28 cellular contexts compared by ENCODE assay signal in the genomic region with DNA sequence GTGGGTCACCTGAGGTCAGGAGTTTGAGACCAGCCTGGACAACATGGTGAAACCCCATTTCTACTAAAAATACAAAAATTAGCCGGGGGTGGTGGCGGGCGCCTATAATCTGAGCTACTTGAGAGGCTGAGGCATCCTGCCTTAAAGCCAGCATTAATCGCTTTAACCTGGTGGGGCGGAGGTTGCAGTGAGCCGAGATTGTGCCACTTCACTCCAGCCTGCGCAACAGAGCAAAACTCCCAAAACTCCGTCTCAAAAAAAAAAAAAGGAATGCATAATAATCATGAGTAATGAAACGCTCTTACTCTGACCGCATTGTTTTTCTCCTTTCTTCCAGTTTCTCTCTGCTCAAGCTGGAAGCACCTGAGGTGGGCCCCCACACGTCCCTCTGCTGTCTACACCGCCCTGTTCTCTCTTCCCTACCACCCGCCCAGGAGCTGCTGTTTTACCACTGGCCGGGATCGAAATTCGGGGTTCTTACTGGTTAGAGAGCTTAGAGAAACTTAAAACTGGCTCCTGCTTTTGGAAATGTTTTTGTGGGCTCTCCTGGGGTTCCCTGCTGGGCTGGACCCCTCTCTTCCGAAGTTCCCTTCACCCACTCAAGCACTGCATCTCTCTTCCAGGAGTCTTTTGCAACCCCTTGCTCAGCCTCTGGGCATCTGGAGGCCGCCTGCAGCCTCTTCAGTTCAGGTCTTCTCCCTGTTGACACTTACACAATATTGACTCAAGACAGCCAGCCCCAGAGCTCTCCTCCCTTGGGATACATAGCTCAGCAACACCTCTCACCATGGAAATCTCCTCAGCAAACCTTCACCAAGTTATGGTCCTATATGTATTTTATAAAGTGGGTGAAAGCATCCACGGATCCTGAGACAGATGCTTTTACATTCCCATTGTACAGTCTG.
"Had no signal": no experiment of that assay in that cellular context is flagged by ENCODE, and none has a peak within 500 bp of the region (broad histone marks: within the 10 kb centered on the region; RNA-seq: fewer than 3 reads in every experiment).

No MANE protein-coding gene starts in this region.

- H3K4me1 ChIP-seq: ascending aorta, SJCRH30 had no signal

- H3K27ac Mint-ChIP-seq: activated CD4-positive, alpha-beta T cell treated with anti-CD3 and anti-CD28 coated beads, Interleukin-2, amount 10 ng/mL, durations not matched to agents 24 days and 14 days; activated CD8-positive, alpha-beta T cell treated with anti-CD3 and anti-CD28 coated beads, Interleukin-2, amount 10 ng/mL, durations not matched to agents 7 days and 5 days; activated naive CD4-positive, alpha-beta T cell treated with anti-CD3 and anti-CD28 coated beads, Interleukin-2, amount 10 ng/mL, durations not matched to agents 7 days and 5 days; activated naive CD8-positive, alpha-beta T cell treated with anti-CD3 and anti-CD28 coated beads for 36 hours; T-helper 2 cell treated with Interferon-gamma antibody and Interleukin-4, amounts not matched to agents 5 μg/mL and 100 μg/mL, for 36 hours had no signal

- H3K4me3 Mint-ChIP-seq: activated CD4-positive, alpha-beta T cell treated with anti-CD3 and anti-CD28 coated beads, Interleukin-2, amount 10 ng/mL, durations not matched to agents 24 days and 14 days; activated CD8-positive, alpha-beta T cell treated with anti-CD3 and anti-CD28 coated beads, Interleukin-2, amount 10 ng/mL, durations not matched to agents 7 days and 5 days; activated naive CD4-positive, alpha-beta T cell treated with anti-CD3 and anti-CD28 coated beads, Interleukin-2, amount 10 ng/mL, durations not matched to agents 7 days and 5 days; activated naive CD8-positive, alpha-beta T cell treated with anti-CD3 and anti-CD28 coated beads for 36 hours; central memory CD8-positive, alpha-beta T cell; T-helper 2 cell treated with Interferon-gamma antibody and Interleukin-4, amounts not matched to agents 5 μg/mL and 100 μg/mL, for 36 hours had no signal

- H3K27me3 ChIP-seq: ascending aorta, SJCRH30 had no signal

- H3K9me3 Mint-ChIP-seq: activated CD4-positive, alpha-beta T cell treated with anti-CD3 and anti-CD28 coated beads, Interleukin-2, amount 10 ng/mL, durations not matched to agents 24 days and 14 days; activated naive CD4-positive, alpha-beta T cell treated with anti-CD3 and anti-CD28 coated beads, Interleukin-2, amount 10 ng/mL, durations not matched to agents 7 days and 5 days; activated naive CD8-positive, alpha-beta T cell treated with anti-CD3 and anti-CD28 coated beads for 36 hours; central memory CD8-positive, alpha-beta T cell; T-helper 2 cell treated with Interferon-gamma antibody and Interleukin-4, amounts not matched to agents 5 μg/mL and 100 μg/mL, for 36 hours had no signal

- H3K27me3 Mint-ChIP-seq: activated CD4-positive, alpha-beta T cell treated with anti-CD3 and anti-CD28 coated beads, Interleukin-2, amount 10 ng/mL, durations not matched to agents 24 days and 14 days; activated naive CD8-positive, alpha-beta T cell treated with anti-CD3 and anti-CD28 coated beads for 36 hours had no signal

- H3K27ac ChIP-seq: ascending aorta, cardiac muscle cell, SJCRH30, SK-N-MC had no signal

- H3K36me3 Mint-ChIP-seq: activated naive CD4-positive, alpha-beta T cell treated with anti-CD3 and anti-CD28 coated beads, Interleukin-2, amount 10 ng/mL, durations not matched to agents 7 days and 5 days; activated naive CD8-positive, alpha-beta T cell treated with anti-CD3 and anti-CD28 coated beads for 36 hours had no signal

- H3K36me3 ChIP-seq: ascending aorta, cardiac muscle cell, SJCRH30 had no signal

- H3K4me1 Mint-ChIP-seq: activated naive CD4-positive, alpha-beta T cell treated with anti-CD3 and anti-CD28 coated beads, Interleukin-2, amount 10 ng/mL, durations not matched to agents 7 days and 5 days; central memory CD8-positive, alpha-beta T cell had no signal

- DNase-seq: activated CD4-positive, alpha-beta T cell treated with anti-CD3 and anti-CD28 coated beads, Interleukin-2, amount 10 ng/mL, durations not matched to agents 24 days and 14 days; activated CD4-positive, alpha-beta T cell treated with anti-CD3 and anti-CD28 coated beads, Interleukin-2, amount 50 U/mL, for 4 hours; activated CD8-positive, alpha-beta memory T cell treated with anti-CD3 and anti-CD28 coated beads, Interleukin-2, amount 50 U/mL, for 4 hours; activated CD8-positive, alpha-beta T cell treated with anti-CD3 and anti-CD28 coated beads, Interleukin-2, amount 10 ng/mL, durations not matched to agents 7 days and 5 days; activated effector memory CD4-positive, alpha-beta T cell treated with Interleukin-2 at 50 U/mL for 16 hours; activated naive CD4-positive, alpha-beta T cell treated with anti-CD3 and anti-CD28 coated beads, Interleukin-2, amount 10 ng/mL, durations not matched to agents 7 days and 5 days; activated naive CD8-positive, alpha-beta T cell treated with anti-CD3 and anti-CD28 coated beads for 36 hours; activated T-cell treated with anti-CD3 and anti-CD28 coated beads for 4 hours; activated T-cell treated with anti-CD3 and anti-CD28 coated beads, Interleukin-2, amount 50 U/mL, for 48 hours; amygdala; Karpas-422; NCI-H1048; NCI-H1105 treated with DMSO at 0.1 percent for 48 hours; NCI-H1436; NCI-H1694; NCI-H1930; NCI-H2081 treated with DMSO at 0.1 percent for 48 hours; NCI-H226; NCI-H446 treated with DMSO at 0.1 percent for 48 hours; NCI-H524; SHP77; SJCRH30 had no signal

- H3K4me3 ChIP-seq: ascending aorta, cardiac muscle cell, SJCRH30, SK-N-MC had no signal

- H3K9me3 ChIP-seq: ascending aorta, SJCRH30 had no signal

- ATAC-seq: activated CD8-positive, alpha-beta T cell treated with anti-CD3 and anti-CD28 coated beads, Interleukin-2, amount 10 ng/mL, durations not matched to agents 7 days and 5 days; Panc1 had no signal
